In the genomic region with DNA sequence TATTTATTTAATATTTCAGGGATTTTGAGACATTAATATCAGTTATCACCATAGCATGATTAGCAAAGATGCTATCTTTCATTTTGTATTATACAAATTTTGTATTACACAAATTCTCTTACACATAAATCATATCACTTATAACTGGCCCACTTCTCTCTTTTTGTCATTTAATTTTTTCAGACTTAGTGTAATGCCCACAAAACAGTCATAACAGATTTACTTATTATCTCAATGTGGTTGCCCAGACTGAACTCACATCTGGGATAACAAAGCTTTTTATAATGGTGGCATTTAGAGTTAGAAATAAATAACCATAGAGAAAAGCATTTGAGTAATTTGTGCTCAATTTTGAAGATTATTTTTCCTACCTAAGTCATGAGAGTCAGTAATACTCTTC, we compare ENCODE assay signal across 29 cellular contexts.
A peak's percentile ranks its signal among the peaks of the same experiment; 100 is the strongest.
DNase-seq lines count a peak whose midpoint lies in the region; ATAC-seq and TF ChIP-seq lines count a peak whose summit lies in the region.
"Had no signal": no experiment of that assay in that cellular context is flagged by ENCODE, and none has a peak within 500 bp of the region (broad histone marks: within the 10 kb centered on the region; RNA-seq: fewer than 3 reads in every experiment).

No MANE protein-coding gene starts in this region.

- no peak for DNase-seq in stimulated activated naive B cell treated with anti-CD40 and anti-IgM and Interleukin-4, amounts not matched to agents 10 μg/mL and 1 μg/mL and 100 μg/mL, for 72 hours
- DNase-seq in effector CD8-positive, alpha-beta T cell (lab: John Stamatoyannopoulos, UW) = no peak
- DNase-seq in mesenchymal stem cell = no peak
- DNase-seq in testis = no peak
- DNase-seq: activated CD4-positive, alpha-beta memory T cell treated with anti-CD3 and anti-CD28 coated beads, Interleukin-2, amount 10 ng/mL, durations not matched to agents 7 days and 5 days; activated CD4-positive, CD25-positive, alpha-beta regulatory T cell treated with anti-CD3 and anti-CD28 coated beads, Interleukin-2, amount 50 U/mL, for 72 hours; activated CD8-positive, alpha-beta memory T cell treated with anti-CD3 and anti-CD28 coated beads, Interleukin-2, amount 50 U/mL, for 48 hours; amygdala; C1 segment of cervical spinal cord; DMS79 treated with DMSO at 0.1 percent for 48 hours; effector memory CD4-positive, alpha-beta T cell; erythroblast; left ventricle myocardium superior; NCI-H1436; NCI-H2081 treated with DMSO at 0.1 percent for 48 hours; NCI-H345; right lobe of liver; stimulated activated CD4-positive, alpha-beta T cell treated with anti-CD3 and anti-CD28 coated beads, Interleukin-4, amount 100 ng/mL, for 4 hours; stimulated activated naive CD4-positive, alpha-beta T cell; T-helper 17 cell had no signal

- H4K8ac ChIP-seq in mesenchymal stem cell (ENCODE audit: low read length) = no peak overlapping the region

- H2AFZ ChIP-seq in mesenchymal stem cell (ENCODE audit: low read depth, low read length) = no peak overlapping the region

- H3K14ac ChIP-seq in mesenchymal stem cell (ENCODE audit: low read length in 2 of 2) = no peak overlapping the region

- ATAC-seq in GM18907 (IDR thresholded peaks at IDR 0.05; ENCODE audit: unreplicated experiment) (peak; percentile 79), HG02759 (IDR thresholded peaks at IDR 0.05; ENCODE audit: unreplicated experiment) (peak; percentile 63), HG03342 (IDR thresholded peaks at IDR 0.05; ENCODE audit: unreplicated experiment) (peak; percentile 66)
- ATAC-seq in stimulated activated naive B cell treated with anti-CD40 and anti-IgM and Interleukin-4, amounts not matched to agents 10 μg/mL and 1 μg/mL and 100 μg/mL, for 72 hours (replicated peaks) = peak; percentile 73 to 86
- ATAC-seq: activated T-helper 17 cell treated with anti-CD3 and anti-CD28 coated beads, Interleukin-2, amount 50 U/mL, for 72 hours; left ventricle myocardium superior; right lobe of liver; SK-N-SH treated with all-trans-retinoic acid at 6 μM for 48 hours; T-helper 17 cell had no signal

- no peak overlapping the region for H2BK15ac ChIP-seq in mesenchymal stem cell (ENCODE audit: low read depth, poor library complexity, severe bottlenecking)

- peaks cover 6 to 10% of the 10 kb centered on the region in 2 donors for H3K4me1 Mint-ChIP-seq in stimulated activated naive B cell treated with anti-CD40 and anti-IgM and Interleukin-4, amounts not matched to agents 10 μg/mL and 1 μg/mL and 100 μg/mL, for 72 hours
- H3K4me1 Mint-ChIP-seq: activated CD4-positive, alpha-beta memory T cell treated with anti-CD3 and anti-CD28 coated beads, Interleukin-2, amount 10 ng/mL, durations not matched to agents 7 days and 5 days; activated naive CD4-positive, alpha-beta T cell treated with anti-CD3 and anti-CD28 coated beads, Interleukin-2, amount 50 U/mL, for 24 hours; activated T-helper 17 cell treated with anti-CD3 and anti-CD28 coated beads, Interleukin-2, amount 50 U/mL, for 72 hours; T-helper 17 cell had no signal

- TF ChIP-seq POLR2A in testis (IDR thresholded peaks at IDR 0.05) = no peak

- H3K27ac ChIP-seq in mesenchymal stem cell (ENCODE audit: low read length, poor library complexity, severe bottlenecking) = no peak overlapping the region
- H3K27ac ChIP-seq in testis = no peak overlapping the region
- H3K27ac ChIP-seq: HL-60, right lobe of liver had no signal

- H3K4me3 ChIP-seq in mesenchymal stem cell (ENCODE audit: insufficient read depth in 1 of 2, low read depth in 1 of 2, low read length in 2 of 2) (no peak overlapping the region), testis (no peak overlapping the region)
- H3K4me3 ChIP-seq: right lobe of liver had no signal

- H3K23ac ChIP-seq in mesenchymal stem cell (ENCODE audit: low read length in 2 of 2) = no peak overlapping the region

- no peaks in the 10 kb centered on the region for H3K27me3 Mint-ChIP-seq in stimulated activated naive B cell treated with anti-CD40 and anti-IgM and Interleukin-4, amounts not matched to agents 10 μg/mL and 1 μg/mL and 100 μg/mL, for 72 hours
- H3K27me3 Mint-ChIP-seq: activated CD4-positive, alpha-beta memory T cell treated with anti-CD3 and anti-CD28 coated beads, Interleukin-2, amount 10 ng/mL, durations not matched to agents 7 days and 5 days; activated naive CD4-positive, alpha-beta T cell treated with anti-CD3 and anti-CD28 coated beads, Interleukin-2, amount 50 U/mL, for 24 hours; activated T-helper 17 cell treated with anti-CD3 and anti-CD28 coated beads, Interleukin-2, amount 50 U/mL, for 72 hours; T-helper 17 cell had no signal

- H3K9me3 Mint-ChIP-seq in stimulated activated naive B cell treated with anti-CD40 and anti-IgM and Interleukin-4, amounts not matched to agents 10 μg/mL and 1 μg/mL and 100 μg/mL, for 72 hours = peaks cover 0 to 4% of the 10 kb centered on the region in 2 donors
- H3K9me3 Mint-ChIP-seq: activated CD4-positive, alpha-beta memory T cell treated with anti-CD3 and anti-CD28 coated beads, Interleukin-2, amount 10 ng/mL, durations not matched to agents 7 days and 5 days had no signal

- H2BK5ac ChIP-seq in mesenchymal stem cell (ENCODE audit: low read depth, low read length, poor library complexity, severe bottlenecking) = no peak overlapping the region

- no peak overlapping the region for H2BK120ac ChIP-seq in mesenchymal stem cell (ENCODE audit: low read depth, low read length)

- no peak for TF ChIP-seq CTCF in testis (IDR thresholded peaks at IDR 0.05)

- no peaks in the 10 kb centered on the region for H3K36me3 Mint-ChIP-seq in stimulated activated naive B cell treated with anti-CD40 and anti-IgM and Interleukin-4, amounts not matched to agents 10 μg/mL and 1 μg/mL and 100 μg/mL, for 72 hours
- H3K36me3 Mint-ChIP-seq: activated naive CD4-positive, alpha-beta T cell treated with anti-CD3 and anti-CD28 coated beads, Interleukin-2, amount 50 U/mL, for 24 hours had no signal

- no peak overlapping the region for H3K4ac ChIP-seq in mesenchymal stem cell (ENCODE audit: low read depth in 1 of 2, low read length in 2 of 2)

- H3K36me3 ChIP-seq in mesenchymal stem cell (ENCODE audit: control insufficient read depth in 1 of 2, insufficient read depth in 2 of 2, low read depth in 1 of 2, low read length in 2 of 2) (no peaks in the 10 kb centered on the region), testis (ENCODE audit: low read depth, missing control alignments) (no peaks in the 10 kb centered on the region)
- H3K36me3 ChIP-seq: neutrophil, right lobe of liver had no signal

- H3K9ac ChIP-seq in mesenchymal stem cell (ENCODE audit: low read length) = no peak overlapping the region

- H3K27me3 ChIP-seq in mesenchymal stem cell (ENCODE audit: control insufficient read depth in 1 of 2, insufficient read depth in 1 of 2, low read length in 2 of 2) = no peaks in the 10 kb centered on the region
- no peaks in the 10 kb centered on the region for H3K27me3 ChIP-seq in testis
- H3K27me3 ChIP-seq: neutrophil, right lobe of liver had no signal

- no peak overlapping the region for H4K91ac ChIP-seq in mesenchymal stem cell (ENCODE audit: low read length)

- H3K4me3 Mint-ChIP-seq in stimulated activated naive B cell treated with anti-CD40 and anti-IgM and Interleukin-4, amounts not matched to agents 10 μg/mL and 1 μg/mL and 100 μg/mL, for 72 hours = no peak overlapping the region
- H3K4me3 Mint-ChIP-seq: activated CD4-positive, alpha-beta memory T cell treated with anti-CD3 and anti-CD28 coated beads, Interleukin-2, amount 10 ng/mL, durations not matched to agents 7 days and 5 days; activated naive CD4-positive, alpha-beta T cell treated with anti-CD3 and anti-CD28 coated beads, Interleukin-2, amount 50 U/mL, for 24 hours; activated T-helper 17 cell treated with anti-CD3 and anti-CD28 coated beads, Interleukin-2, amount 50 U/mL, for 72 hours; T-helper 17 cell had no signal

- H3K18ac ChIP-seq in mesenchymal stem cell (ENCODE audit: low read depth in 1 of 2, low read length in 2 of 2) = no peak overlapping the region

- H3K4me2 ChIP-seq in mesenchymal stem cell (ENCODE audit: low read length, poor library complexity, severe bottlenecking) = no peak overlapping the region

- intact Hi-C loops in testis (cut with DNase I; ENCODE audit: low total_unique reads) = no loop called here

- no peaks in the 10 kb centered on the region for H3K79me1 ChIP-seq in mesenchymal stem cell (replicated peaks; ENCODE audit: low read length, poor library complexity, severe bottlenecking)

- H2BK12ac ChIP-seq in mesenchymal stem cell (ENCODE audit: low read length in 2 of 2) = no peak overlapping the region

- H3K9me3 ChIP-seq in mesenchymal stem cell (ENCODE audit: control insufficient read depth, low read length) (no peaks in the 10 kb centered on the region), testis (no peaks in the 10 kb centered on the region)
- H3K9me3 ChIP-seq: neutrophil, right lobe of liver had no signal

- H2AK5ac ChIP-seq in mesenchymal stem cell (ENCODE audit: low read length, severe bottlenecking) = no peak overlapping the region

- no peak overlapping the region for H3K27ac Mint-ChIP-seq in stimulated activated naive B cell treated with anti-CD40 and anti-IgM and Interleukin-4, amounts not matched to agents 10 μg/mL and 1 μg/mL and 100 μg/mL, for 72 hours
- H3K27ac Mint-ChIP-seq: activated CD4-positive, alpha-beta memory T cell treated with anti-CD3 and anti-CD28 coated beads, Interleukin-2, amount 10 ng/mL, durations not matched to agents 7 days and 5 days; activated naive CD4-positive, alpha-beta T cell treated with anti-CD3 and anti-CD28 coated beads, Interleukin-2, amount 50 U/mL, for 24 hours; activated T-helper 17 cell treated with anti-CD3 and anti-CD28 coated beads, Interleukin-2, amount 50 U/mL, for 72 hours; progenitor cell of endocrine pancreas; T-helper 17 cell had no signal

- peaks cover 2% of the 10 kb centered on the region for H3K4me1 ChIP-seq in mesenchymal stem cell (ENCODE audit: control insufficient read depth, insufficient read depth, low read depth, low read length)
- H3K4me1 ChIP-seq in testis = no peaks in the 10 kb centered on the region
- H3K4me1 ChIP-seq: right lobe of liver had no signal
